Comparison of ENCODE assay signal across 11 cellular contexts in the genomic region with DNA sequence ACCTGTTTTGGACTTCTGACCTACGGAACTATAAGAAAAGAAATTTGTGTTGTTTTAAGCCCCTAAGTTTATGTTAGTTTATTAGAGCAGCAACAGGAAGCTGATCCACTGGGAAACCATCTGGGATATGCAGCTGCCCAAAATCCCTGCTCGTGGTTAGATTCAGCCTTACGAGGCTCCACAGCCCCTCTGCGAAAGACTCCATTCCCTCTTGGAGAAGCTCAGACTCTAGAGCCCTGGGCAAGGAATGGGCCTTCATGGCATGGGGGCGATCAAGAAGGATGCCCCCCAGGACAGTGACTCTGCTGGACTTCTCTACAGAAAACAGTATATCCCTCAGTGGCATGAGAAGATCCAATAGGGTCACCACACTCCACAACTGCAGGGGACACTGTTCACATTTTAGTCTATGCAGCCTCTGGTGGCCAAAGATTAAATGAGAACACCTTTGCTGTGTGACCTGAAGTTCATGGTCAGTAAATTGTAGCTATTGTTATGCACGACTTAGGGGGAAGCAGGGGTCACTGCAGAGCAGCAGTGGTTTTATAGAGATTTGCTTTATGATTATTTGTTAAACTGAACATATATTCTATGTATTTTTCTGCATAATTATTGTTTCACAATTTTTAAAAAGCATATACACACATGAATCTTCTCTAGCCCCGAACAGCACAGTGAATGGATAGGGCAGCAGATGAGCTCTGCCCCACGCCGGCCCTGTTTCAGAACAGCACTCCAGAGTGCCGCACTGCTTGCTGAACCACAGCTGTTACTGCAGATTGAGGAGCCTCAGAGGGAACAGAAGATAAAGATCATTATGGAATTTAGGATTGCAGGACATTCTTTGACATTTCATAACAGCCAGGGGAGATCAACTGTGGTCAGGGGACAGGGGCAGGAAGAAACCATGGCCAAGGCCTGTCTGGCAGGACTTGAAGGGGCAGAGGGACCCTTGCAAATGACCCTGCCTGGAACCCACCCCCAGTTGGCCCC. TPM values are rescaled to one million over a fixed set of nuclear protein-coding genes. Genes with fewer than 3 reads are reported as not detected.
DNase-seq lines count a peak whose midpoint lies in the region; ATAC-seq, FAIRE-seq and TF ChIP-seq lines count a peak whose summit lies in the region.
"Had no signal": no experiment of that assay in that cellular context is flagged by ENCODE, and none has a peak within 500 bp of the region (broad histone marks: within the 10 kb centered on the region; RNA-seq: fewer than 3 reads in every experiment).

No MANE protein-coding gene starts in this region.

- DNase-seq in activated naive CD4-positive, alpha-beta T cell treated with anti-CD3 and anti-CD28 coated beads for 36 hours, result peak; percentile 2
- DNase-seq in activated naive CD4-positive, alpha-beta T cell treated with anti-CD3 and anti-CD28 coated beads, Interleukin-2, amount 50 U/mL, for 16 hours, result no peak
- DNase-seq in SJCRH30 (peak; percentile 79 to 83), kidney (peak; percentile 86), transverse colon (peak; percentile 8), NCI-H1048 (lab: John Stamatoyannopoulos, UW) (no peak)
- DNase-seq: activated CD4-positive, CD25-positive, alpha-beta regulatory T cell; glutamatergic neuron had no signal

- FAIRE-seq in kidney (lab: Jason Lieb, UNC), result no peak

- peaks cover 80% of the 10 kb centered on the region for H3K4me1 Mint-ChIP-seq in activated naive CD4-positive, alpha-beta T cell treated with anti-CD3 and anti-CD28 coated beads for 36 hours (ENCODE audit: low read depth)

- ATAC-seq in HG03520 (IDR thresholded peaks at IDR 0.05; ENCODE audit: unreplicated experiment) (no peak), HG02763 (IDR thresholded peaks at IDR 0.05; ENCODE audit: unreplicated experiment) (no peak)

- no peak overlapping the region for H3K4me3 ChIP-seq in SJCRH30
- H3K4me3 ChIP-seq in kidney (ENCODE audit: low read length in 2 of 2), result no peak overlapping the region
- no peak overlapping the region for H3K4me3 ChIP-seq in transverse colon

- TF ChIP-seq POLR2A in transverse colon (IDR thresholded peaks at IDR 0.05), result no peak

- H3K4me3 Mint-ChIP-seq in activated naive CD4-positive, alpha-beta T cell treated with anti-CD3 and anti-CD28 coated beads for 36 hours, result no peak overlapping the region

- intact Hi-C loops in activated naive CD4-positive, alpha-beta T cell treated with anti-CD3 and anti-CD28 coated beads for 36 hours (cut with micrococcal nuclease), result no loop called here
- intact Hi-C loops in kidney (cut with DNase I) (no loop called here), transverse colon (cut with DNase I; ENCODE audit: low total_unique reads) (no loop called here)

- no peaks in the 10 kb centered on the region for H3K27me3 Mint-ChIP-seq in activated naive CD4-positive, alpha-beta T cell treated with anti-CD3 and anti-CD28 coated beads for 36 hours (ENCODE audit: low read depth)

- H3K27ac Mint-ChIP-seq in activated naive CD4-positive, alpha-beta T cell treated with anti-CD3 and anti-CD28 coated beads for 36 hours, result no peak overlapping the region

- peaks cover 6% of the 10 kb centered on the region; the same call in 1 of the 2 replicates for H3K9me3 ChIP-seq in SJCRH30 (replicated peaks)
- no peaks in the 10 kb centered on the region for H3K9me3 ChIP-seq in kidney (ENCODE audit: control insufficient read depth in 1 of 2, low read length in 2 of 2)
- no peaks in the 10 kb centered on the region for H3K9me3 ChIP-seq in transverse colon

- no peaks in the 10 kb centered on the region for H3K9me3 Mint-ChIP-seq in activated naive CD4-positive, alpha-beta T cell treated with anti-CD3 and anti-CD28 coated beads for 36 hours

- TF ChIP-seq EP300 in transverse colon (IDR thresholded peaks at IDR 0.05; ENCODE audit: low read depth), result no peak

- CTCF ChIA-PET in activated naive CD4-positive, alpha-beta T cell treated with anti-CD3 and anti-CD28 coated beads for 36 hours (lab: Charles Lee), result interaction anchor here (0.9 to 2.7 kb wide), 7 partner anchors 10 to 83 kb away, joined by 3 to 10 read pairs (median 4); no protein-coding TSS in a partner anchor

- 52 to 81% methylated on average over 3 to 10 of the region's 10 CpGs for WGBS in transverse colon (ENCODE audit: low coverage in 1 of 2), 2 donors

- H3K27me3 ChIP-seq in SJCRH30 (no peaks in the 10 kb centered on the region), transverse colon (no peaks in the 10 kb centered on the region)

- peaks cover 12% of the 10 kb centered on the region for H3K36me3 Mint-ChIP-seq in activated naive CD4-positive, alpha-beta T cell treated with anti-CD3 and anti-CD28 coated beads for 36 hours (ENCODE audit: low read depth)

- in situ Hi-C loops in transverse colon (cut with MboI; ENCODE audit: low pct_ligation_motif_present in 1 of 4, low pct_unique_long_range_greater_than_20kb in 1 of 4, low sequenced_read_pairs in 3 of 4), result loop anchor here in 2 of 4 donors (5.0 to 10.0 kb wide), 2 partner anchors 45 to 47 kb away; no protein-coding TSS in a partner anchor

- TF ChIP-seq CTCF in kidney (IDR thresholded peaks at IDR 0.05; ENCODE audit: borderline replicate concordance, extremely low read depth, insufficient read depth) (no peak), transverse colon (IDR thresholded peaks at IDR 0.05) (no peak)

- H3K27ac ChIP-seq in SJCRH30, result peak overlapping the region; percentile 57
- no peak overlapping the region for H3K27ac ChIP-seq in kidney (ENCODE audit: low read depth in 2 of 2, low read length in 2 of 2)
- peak overlapping the region in 3 of 4 donors; percentile 8 to 41 (median 27) for H3K27ac ChIP-seq in transverse colon
- H3K27ac ChIP-seq: C4-2B had no signal

- H3K36me3 ChIP-seq in SJCRH30 (no peaks in the 10 kb centered on the region), kidney (ENCODE audit: control insufficient read depth in 1 of 2, insufficient read depth in 2 of 2, low read length in 2 of 2) (no peaks in the 10 kb centered on the region), transverse colon (no peaks in the 10 kb centered on the region)

- H3K4me1 ChIP-seq in SJCRH30 (peaks cover 60% of the 10 kb centered on the region), kidney (ENCODE audit: control insufficient read depth in 1 of 2, insufficient read depth in 1 of 2, low read depth in 1 of 2, low read length in 2 of 2) (peaks cover 30 to 36% of the 10 kb centered on the region in 2 donors), transverse colon (peaks cover 12 to 56% (median 16%) of the 10 kb centered on the region in 4 donors)

- no peak overlapping the region for H3K9ac ChIP-seq in kidney (ENCODE audit: low read length in 2 of 2)

RNA-seq across cellular contexts. Expression of gene IRF1, which starts 20.9 kb away (rescaled TPM):
- total RNA-seq in activated naive CD4-positive, alpha-beta T cell treated with anti-CD3 and anti-CD28 coated beads for 36 hours, result 10 to 100 TPM; 84.3 to 88.4 TPM
- 13.9 and 14.1 TPM in 2 replicates for total RNA-seq in SJCRH30 (2014; rRNA removed; shearing (Covaris generic))
- 55.6 TPM for total RNA-seq in kidney
- polyA plus RNA-seq in kidney (ENCODE audit: insufficient read depth, low read depth, low replicate concordance), result 20.5 TPM
- total RNA-seq in transverse colon, result 10 to 100 TPM; 40.8 to 86.9 (median 65.5) TPM

Comparison
In these comparisons a context has a peak if more than half of its experiments do, and no peak if none do; other contexts are left out.
1. DNase-seq: peak in activated naive CD4-positive, alpha-beta T cell treated with anti-CD3 and anti-CD28 coated beads for 36 hours (single experiment), SJCRH30 (2 of 2), kidney (single experiment) and transverse colon (single experiment); none in activated naive CD4-positive, alpha-beta T cell treated with anti-CD3 and anti-CD28 coated beads, Interleukin-2, amount 50 U/mL, for 16 hours (single experiment) and NCI-H1048 (single experiment).
2. H3K27ac ChIP-seq: peak in SJCRH30 (single experiment) and transverse colon (3 of 4); none in kidney (0 of 2).